Comparison of ENCODE assay signal across 8 cellular contexts in genomic region chr12:57459055-57459749, GRCh38. TPM values are rescaled to one million over a fixed set of nuclear protein-coding genes. Genes with fewer than 3 reads are reported as not detected.
DNase-seq lines count a peak whose midpoint lies in the region; TF ChIP-seq lines count a peak whose summit lies in the region.

No MANE protein-coding gene starts in this region.

- H3K27me3 ChIP-seq in endodermal cell (ENCODE audit: control insufficient read depth, insufficient read depth, low read length, poor library complexity, severe bottlenecking) = peaks cover 20% of the 10 kb centered on the region

- peaks cover 32% of the 10 kb centered on the region for H3K4me1 Mint-ChIP-seq in endodermal cell

- peak; percentile 90 for TF ChIP-seq CTCF in GM20000 (IDR thresholded peaks at IDR 0.05; ENCODE audit: extremely low read depth, missing control alignments)
- TF ChIP-seq CTCF in endodermal cell (conservative IDR thresholded peaks at IDR 0.05) = peak; percentile 89

- no peaks in the 10 kb centered on the region for H3K36me3 ChIP-seq in endodermal cell (ENCODE audit: control insufficient read depth, insufficient read depth, low read length)

- H3K27me3 Mint-ChIP-seq in endodermal cell (ENCODE audit: insufficient read depth) = peaks cover 34% of the 10 kb centered on the region

- no peaks in the 10 kb centered on the region for H3K9me3 ChIP-seq in endodermal cell (ENCODE audit: control insufficient read depth, low read length)

- no peaks in the 10 kb centered on the region for H3K4me1 ChIP-seq in endodermal cell (ENCODE audit: control insufficient read depth, insufficient read depth, low read length)

- no peak overlapping the region for H3K27ac ChIP-seq in endodermal cell (ENCODE audit: low read depth, low read length)

- H3K4me3 ChIP-seq in endodermal cell (ENCODE audit: low read length) = peak overlapping the region; percentile 95

- H3K9me3 Mint-ChIP-seq in endodermal cell = no peaks in the 10 kb centered on the region

- H3K36me3 Mint-ChIP-seq in endodermal cell (ENCODE audit: low read depth) = no peaks in the 10 kb centered on the region

- peak overlapping the region; percentile 83 for H3K4me3 Mint-ChIP-seq in endodermal cell

- H3K9ac ChIP-seq in endodermal cell (ENCODE audit: extremely low read depth, low read length, poor library complexity, severe bottlenecking) = no peak overlapping the region

- WGBS in endodermal cell (ENCODE audit: insufficient coverage in 1 of 2, insufficient read length in 1 of 2), 2 experiments = 1% methylated on average over 16 to 24 of the region's 24 CpGs

- H3K27ac Mint-ChIP-seq in endodermal cell = peak overlapping the region; percentile 93

- DNase-seq in COLO829 (ENCODE audit: low spot score) (peak; percentile 85), GM20000 (ENCODE audit: low spot score) (peak; percentile 87), HT-29 (ENCODE audit: low spot score) (peak; percentile 94), endodermal cell (peak; percentile 100), mesenteric fat pad (ENCODE audit: low spot score) (peak; percentile 96)
- peak; percentile 90 for DNase-seq in NK-92 treated with Interleukin-12 subunit alpha and Interleukin-12 subunit beta, amount 100 ng/mL, for 24 hours (lab: John Stamatoyannopoulos, UW)
- peak; percentile 81 to 92 (median 89) for DNase-seq in activated CD8-positive, alpha-beta memory T cell treated with anti-CD3 and anti-CD28 coated beads for 48 hours (ENCODE audit: low read depth in 2 of 3, low spot score in 2 of 3)
- peak; percentile 90 for DNase-seq in stimulated activated CD8-positive, alpha-beta memory T cell treated with anti-CD3 and anti-CD28 coated beads, Interleukin-15, amount 100 ng/mL, for 1 hour (ENCODE audit: low read depth)

RNA-seq across cellular contexts. Expression of gene GLI1, which starts 0.4 kb away (rescaled TPM):
- 2.0 and 4.2 TPM in 2 replicates for total RNA-seq in HT-29 (2014; rRNA removed; shearing (Covaris generic))
- total RNA-seq in endodermal cell = 1 to 10 TPM; 3.4 to 6.4 TPM
- 3.6 TPM for polyA plus RNA-seq in endodermal cell (2013, experiment 1 of 2)
- 2.3 TPM for polyA plus RNA-seq in endodermal cell (2013, experiment 2 of 2)
- total RNA-seq in mesenteric fat pad = 0.13 TPM

RNA-seq across cellular contexts. Expression of gene INHBE, which starts 4.1 kb away (rescaled TPM):
- 0.34 and 0.41 TPM in 2 replicates for total RNA-seq in HT-29 (2014; rRNA removed; shearing (Covaris generic))
- total RNA-seq in endodermal cell = under 1 TPM; 0.24 to 0.29 TPM
- polyA plus RNA-seq in endodermal cell (2013, experiment 1 of 2) = 5.3 TPM
- 1.9 TPM for polyA plus RNA-seq in endodermal cell (2013, experiment 2 of 2)
- not detected for total RNA-seq in mesenteric fat pad

RNA-seq across cellular contexts. Expression of gene ARHGAP9, which starts 20.5 kb away (rescaled TPM):
- total RNA-seq in HT-29 (2014; rRNA removed; shearing (Covaris generic)) = 1.5 and 3.4 TPM in 2 replicates
- total RNA-seq in endodermal cell = 1 to 10 TPM; 1.3 to 1.6 TPM
- 0.82 TPM for polyA plus RNA-seq in endodermal cell (2013, experiment 1 of 2)
- 0.87 TPM for polyA plus RNA-seq in endodermal cell (2013, experiment 2 of 2)
- total RNA-seq in mesenteric fat pad = 26.5 TPM

RNA-seq across cellular contexts. Expression of gene INHBC, which starts 24.6 kb away (rescaled TPM):
- total RNA-seq in HT-29 (2014; rRNA removed; shearing (Covaris generic)) = not detected in 2 replicates
- total RNA-seq in endodermal cell (not detected), mesenteric fat pad (not detected)
- 0.11 TPM for polyA plus RNA-seq in endodermal cell (2013, experiment 1 of 2)
- not detected for polyA plus RNA-seq in endodermal cell (2013, experiment 2 of 2)

RNA-seq across cellular contexts. Expression of gene R3HDM2, which starts 28.4 kb away (rescaled TPM):
- 23.3 and 25.3 TPM in 2 replicates for total RNA-seq in HT-29 (2014; rRNA removed; shearing (Covaris generic))
- total RNA-seq in endodermal cell (100 to 1,000 TPM in 1 of 2 donors, 10 to 100 TPM in 1; 82.7 to 116 TPM), mesenteric fat pad (49.0 TPM)
- 48.3 TPM for polyA plus RNA-seq in endodermal cell (2013, experiment 1 of 2)
- polyA plus RNA-seq in endodermal cell (2013, experiment 2 of 2) = 38.3 TPM
